In genomic region chr1:248810000-248810726, GRCh38 we compare ENCODE assay signal across 28 cellular contexts. TPM values are rescaled to one million over a fixed set of nuclear protein-coding genes. Genes with fewer than 3 reads are reported as not detected.
DNase-seq lines count a peak whose midpoint lies in the region; ATAC-seq and TF ChIP-seq lines count a peak whose summit lies in the region.
"Had no signal": no experiment of that assay in that cellular context is flagged by ENCODE, and none has a peak within 500 bp of the region (broad histone marks: within the 10 kb centered on the region; RNA-seq: fewer than 3 reads in every experiment).

No MANE protein-coding gene starts in this region.

- peaks cover 34% of the 10 kb centered on the region for H3K36me3 ChIP-seq in left ventricle myocardium inferior
- H3K36me3 ChIP-seq: neural progenitor cell had no signal

- no peak for DNase-seq in left ventricle myocardium inferior
- DNase-seq in left ventricle myocardium superior = no peak
- DNase-seq in HFFc6 = no peak
- no peak for DNase-seq in stimulated activated effector memory CD8-positive, alpha-beta T cell treated with anti-CD3 and anti-CD28 coated beads, Interleukin-12 subunit alpha, Interleukin-12 subunit beta, amount 100 ng/mL, for 72 hours (ENCODE audit: low spot score in 2 of 2)
- no peak for DNase-seq in AG08395 (ENCODE audit: low spot score)
- DNase-seq in NCI-H2171 treated with DMSO at 0.1 percent for 48 hours (lab: John Stamatoyannopoulos, UW) = no peak
- DNase-seq: activated CD4-positive, CD25-positive, alpha-beta regulatory T cell treated with anti-CD3 and anti-CD28 coated beads, Interleukin-2, amount 50 U/mL, for 72 hours; COR-L47; DND-41; dorsolateral prefrontal cortex; NCI-H1694; NCI-H2227 treated with DMSO at 0.1 percent for 48 hours; NCI-H748 treated with DMSO at 0.1 percent for 48 hours; stimulated activated CD4-positive, alpha-beta T cell treated with anti-CD3 and anti-CD28 coated beads, Interleukin-1b, Interleukin-23, amount 100 ng/mL, for 48 hours; stimulated activated naive CD4-positive, alpha-beta T cell had no signal

- no peak overlapping the region for H3K4me3 ChIP-seq in left ventricle myocardium inferior
- H3K4me3 ChIP-seq: dorsolateral prefrontal cortex, heart right ventricle, neural progenitor cell, prostate gland, tibial artery had no signal

- TF ChIP-seq CTCF in left ventricle myocardium inferior (IDR thresholded peaks at IDR 0.05; ENCODE audit: borderline replicate concordance) (no peak), HFFc6 (IDR thresholded peaks at IDR 0.05) (no peak)

- intact Hi-C loops in left ventricle myocardium inferior (cut with micrococcal nuclease) = no loop called here
- intact Hi-C loops in left ventricle myocardium superior (cut with micrococcal nuclease) = loop anchor here (5.0 kb wide), 1 partner anchor 188 kb away; no protein-coding TSS in a partner anchor
- intact Hi-C loops in dendritic cell treated with granulocyte-macrophage colony-stimulating factor and Interleukin-4, amounts not matched to agents 40 ng/mL and 50 ng/mL, for 4 days (cut with micrococcal nuclease) = no loop called here

- H3K4me1 ChIP-seq in left ventricle myocardium inferior = peaks cover 37% of the 10 kb centered on the region
- H3K4me1 ChIP-seq: neural progenitor cell, prostate gland had no signal

- peaks cover 6% of the 10 kb centered on the region for H3K27me3 Mint-ChIP-seq in HFFc6 (ENCODE audit: insufficient read depth)
- no peaks in the 10 kb centered on the region for H3K27me3 Mint-ChIP-seq in dendritic cell treated with granulocyte-macrophage colony-stimulating factor and Interleukin-4, amounts not matched to agents 40 ng/mL and 50 ng/mL, for 4 days

- H3K36me3 Mint-ChIP-seq in HFFc6 (ENCODE audit: low read depth) = peaks cover 26% of the 10 kb centered on the region
- H3K36me3 Mint-ChIP-seq in dendritic cell treated with granulocyte-macrophage colony-stimulating factor and Interleukin-4, amounts not matched to agents 40 ng/mL and 50 ng/mL, for 4 days (ENCODE audit: low read depth) = peaks cover 64% of the 10 kb centered on the region
- H3K36me3 Mint-ChIP-seq in stimulated activated effector memory CD8-positive, alpha-beta T cell treated with anti-CD3 and anti-CD28 coated beads, Interleukin-12 subunit alpha, Interleukin-12 subunit beta, amount 100 ng/mL, for 72 hours = peaks cover 41% of the 10 kb centered on the region

- H3K27me3 ChIP-seq in left ventricle myocardium inferior (ENCODE audit: low read depth) = no peaks in the 10 kb centered on the region
- H3K27me3 ChIP-seq: dorsolateral prefrontal cortex, heart right ventricle, neural progenitor cell, tibial artery had no signal

- H3K4me1 Mint-ChIP-seq in HFFc6 (ENCODE audit: low read depth) = peaks cover 27% of the 10 kb centered on the region
- H3K4me1 Mint-ChIP-seq in dendritic cell treated with granulocyte-macrophage colony-stimulating factor and Interleukin-4, amounts not matched to agents 40 ng/mL and 50 ng/mL, for 4 days (ENCODE audit: low read depth) = peaks cover 62% of the 10 kb centered on the region
- peaks cover 20% of the 10 kb centered on the region for H3K4me1 Mint-ChIP-seq in stimulated activated effector memory CD8-positive, alpha-beta T cell treated with anti-CD3 and anti-CD28 coated beads, Interleukin-12 subunit alpha, Interleukin-12 subunit beta, amount 100 ng/mL, for 72 hours
- H3K4me1 Mint-ChIP-seq: neural progenitor cell had no signal

- ATAC-seq in left ventricle myocardium superior = no peak
- ATAC-seq in stimulated activated effector memory CD8-positive, alpha-beta T cell treated with anti-CD3 and anti-CD28 coated beads, Interleukin-12 subunit alpha, Interleukin-12 subunit beta, amount 100 ng/mL, for 72 hours = no peak
- ATAC-seq in GM18519 (IDR thresholded peaks at IDR 0.05; ENCODE audit: low FRiP score, unreplicated experiment) = no peak

- H3K27ac Mint-ChIP-seq in HFFc6 = peak overlapping the region; percentile 71
- peak overlapping the region; percentile 33 for H3K27ac Mint-ChIP-seq in dendritic cell treated with granulocyte-macrophage colony-stimulating factor and Interleukin-4, amounts not matched to agents 40 ng/mL and 50 ng/mL, for 4 days
- peak overlapping the region; percentile 6 for H3K27ac Mint-ChIP-seq in stimulated activated effector memory CD8-positive, alpha-beta T cell treated with anti-CD3 and anti-CD28 coated beads, Interleukin-12 subunit alpha, Interleukin-12 subunit beta, amount 100 ng/mL, for 72 hours
- H3K27ac Mint-ChIP-seq: neural progenitor cell had no signal

- peak overlapping the region; percentile 50 for H3K27ac ChIP-seq in left ventricle myocardium inferior (replicated peaks)
- H3K27ac ChIP-seq: epithelial cell of prostate, KMS-11, neural progenitor cell, prostate gland, tibial artery had no signal

- no peaks in the 10 kb centered on the region for H3K9me3 Mint-ChIP-seq in HFFc6
- H3K9me3 Mint-ChIP-seq in dendritic cell treated with granulocyte-macrophage colony-stimulating factor and Interleukin-4, amounts not matched to agents 40 ng/mL and 50 ng/mL, for 4 days = no peaks in the 10 kb centered on the region
- no peaks in the 10 kb centered on the region for H3K9me3 Mint-ChIP-seq in stimulated activated effector memory CD8-positive, alpha-beta T cell treated with anti-CD3 and anti-CD28 coated beads, Interleukin-12 subunit alpha, Interleukin-12 subunit beta, amount 100 ng/mL, for 72 hours
- H3K9me3 Mint-ChIP-seq: neural progenitor cell had no signal

- no peak overlapping the region for H3K4me3 Mint-ChIP-seq in HFFc6
- H3K4me3 Mint-ChIP-seq in dendritic cell treated with granulocyte-macrophage colony-stimulating factor and Interleukin-4, amounts not matched to agents 40 ng/mL and 50 ng/mL, for 4 days = no peak overlapping the region
- no peak overlapping the region for H3K4me3 Mint-ChIP-seq in stimulated activated effector memory CD8-positive, alpha-beta T cell treated with anti-CD3 and anti-CD28 coated beads, Interleukin-12 subunit alpha, Interleukin-12 subunit beta, amount 100 ng/mL, for 72 hours
- H3K4me3 Mint-ChIP-seq: neural progenitor cell had no signal

- no peaks in the 10 kb centered on the region for H3K9me3 ChIP-seq in left ventricle myocardium inferior (replicated peaks)
- H3K9me3 ChIP-seq: heart right ventricle, prostate gland, tibial artery had no signal

RNA-seq across cellular contexts. Expression of gene SH3BP5L, which starts 15.6 kb away (rescaled TPM):
- 18.0 TPM for total RNA-seq in left ventricle myocardium inferior
- total RNA-seq in left ventricle myocardium superior = 20.1 TPM
- total RNA-seq in HFFc6 (2021; fragmentation: NEBNext Ultra II Directional; extraction: Animal tissue kit (Norgen Biotek cat#: 25700)) = 10 to 100 TPM; 29.8 to 42.1 (median 32.2) TPM

RNA-seq across cellular contexts. Expression of gene ZNF672, which starts 27.9 kb away (rescaled TPM):
- total RNA-seq in left ventricle myocardium inferior (43.1 TPM), left ventricle myocardium superior (45.5 TPM)
- total RNA-seq in HFFc6 (2021; fragmentation: NEBNext Ultra II Directional; extraction: Animal tissue kit (Norgen Biotek cat#: 25700)) = 10 to 100 TPM; 13.8 to 20.8 (median 17.6) TPM

RNA-seq across cellular contexts. Expression of gene ZNF692, which starts 48.7 kb away (rescaled TPM):
- 23.0 TPM for total RNA-seq in left ventricle myocardium inferior
- total RNA-seq in left ventricle myocardium superior = 27.1 TPM
- total RNA-seq in HFFc6 (2021; fragmentation: NEBNext Ultra II Directional; extraction: Animal tissue kit (Norgen Biotek cat#: 25700)) = 10 to 100 TPM; 18.4 to 28.9 (median 21.1) TPM

RNA-seq across cellular contexts. Expression of gene LYPD8, which starts 54.6 kb away (rescaled TPM):
- total RNA-seq in left ventricle myocardium inferior (not detected), left ventricle myocardium superior (not detected)
- under 1 TPM in 4 of 6 experiments, not detected in 2; 0.14 to 0.58 (median 0.25) TPM for total RNA-seq in HFFc6 (2021; fragmentation: NEBNext Ultra II Directional; extraction: Animal tissue kit (Norgen Biotek cat#: 25700))
- total RNA-seq: cardiac septum, fibroblast of villous mesenchyme, heart right ventricle, liver, mononuclear cell, prostate gland, skeletal muscle tissue had no signal

Comparison
In these comparisons a context has a peak if more than half of its experiments do, and no peak if none do; other contexts are left out.
1. H3K27ac Mint-ChIP-seq: peak in every context shown above with its lines; median percentile 71 in HFFc6; 33 in dendritic cell treated with granulocyte-macrophage colony-stimulating factor and Interleukin-4, amounts not matched to agents 40 ng/mL and 50 ng/mL, for 4 days; 6 in stimulated activated effector memory CD8-positive, alpha-beta T cell treated with anti-CD3 and anti-CD28 coated beads, Interleukin-12 subunit alpha, Interleukin-12 subunit beta, amount 100 ng/mL, for 72 hours.